In genomic region chr17:83085103-83085502, GRCh38 we compare ENCODE assay signal across 16 cellular contexts. TPM values are rescaled to one million over a fixed set of nuclear protein-coding genes. Genes with fewer than 3 reads are reported as not detected.
A peak's percentile ranks its signal among the peaks of the same experiment; 100 is the strongest.
DNase-seq lines count a peak whose midpoint lies in the region; TF ChIP-seq lines count a peak whose summit lies in the region.
"Had no signal": no experiment of that assay in that cellular context is flagged by ENCODE, and none has a peak within 500 bp of the region (broad histone marks: within the 10 kb centered on the region; RNA-seq: fewer than 3 reads in every experiment).

No MANE protein-coding gene starts in this region.

- peaks cover 11% of the 10 kb centered on the region for H3K27me3 Mint-ChIP-seq in HFFc6 (ENCODE audit: insufficient read depth)
- peaks cover 4% of the 10 kb centered on the region for H3K27me3 Mint-ChIP-seq in progenitor cell of endocrine pancreas
- peaks cover 12% of the 10 kb centered on the region for H3K27me3 Mint-ChIP-seq in neural progenitor cell (ENCODE audit: insufficient read depth, low read depth)
- H3K27me3 Mint-ChIP-seq: memory B cell; stimulated activated naive B cell treated with anti-CD40 and anti-IgM and Interleukin-4, amounts not matched to agents 10 μg/mL and 1 μg/mL and 100 μg/mL, for 72 hours had no signal

- H3K4me1 ChIP-seq in BLaER1: peaks cover 76% of the 10 kb centered on the region
- H3K4me1 ChIP-seq in esophagus squamous epithelium: peaks cover 43 to 95% (median 74%) of the 10 kb centered on the region in 3 donors
- H3K4me1 ChIP-seq in neural progenitor cell: no peaks in the 10 kb centered on the region

- H3K9me3 Mint-ChIP-seq in HFFc6 (no peaks in the 10 kb centered on the region), progenitor cell of endocrine pancreas (ENCODE audit: low read depth) (no peaks in the 10 kb centered on the region), neural progenitor cell (no peaks in the 10 kb centered on the region)
- H3K9me3 Mint-ChIP-seq: memory B cell; stimulated activated naive B cell treated with anti-CD40 and anti-IgM and Interleukin-4, amounts not matched to agents 10 μg/mL and 1 μg/mL and 100 μg/mL, for 72 hours had no signal

- TF ChIP-seq POLR2A in esophagus squamous epithelium (IDR thresholded peaks at IDR 0.05): no peak

- H4K20me1 ChIP-seq in BLaER1 (peaks cover 84% of the 10 kb centered on the region), neural progenitor cell (ENCODE audit: low read depth) (peaks cover 25% of the 10 kb centered on the region)

- DNase-seq in HFFc6: no peak
- DNase-seq in esophagus squamous epithelium (lab: John Stamatoyannopoulos, UW): no peak
- DNase-seq in progenitor cell of endocrine pancreas (ENCODE audit: low spot score, unreplicated experiment): no peak
- DNase-seq in NCI-H1930 (lab: John Stamatoyannopoulos, UW): no peak
- no peak for DNase-seq in neural progenitor cell (ENCODE audit: low spot score)
- DNase-seq in occipital lobe (lab: John Stamatoyannopoulos, UW): no peak
- no peak for DNase-seq in SIG-M5 (lab: John Stamatoyannopoulos, UW)
- DNase-seq: activated T-cell treated with anti-CD3 and anti-CD28 coated beads, Interleukin-2, amount 50 U/mL, for 48 hours; central memory CD4-positive, alpha-beta T cell; NCI-H1417 treated with DMSO at 0.1 percent for 48 hours; NCI-H345; SHP77; stimulated activated naive B cell treated with anti-CD40 and anti-IgM and Interleukin-4, amounts not matched to agents 10 μg/mL and 1 μg/mL and 100 μg/mL, for 72 hours; T-helper 9 cell had no signal

- no peak overlapping the region for H3K4me3 ChIP-seq in BLaER1
- H3K4me3 ChIP-seq in esophagus squamous epithelium: peak overlapping the region in 1 of 4 donors; percentile 16
- H3K4me3 ChIP-seq in neural progenitor cell: no peak overlapping the region

- no peak overlapping the region for H3K27ac ChIP-seq in BLaER1
- H3K27ac ChIP-seq in esophagus squamous epithelium: peak overlapping the region; percentile 37 to 95 (median 84)
- H3K27ac ChIP-seq in neural progenitor cell: no peak overlapping the region

- 76 to 79% methylated on average over 9 to 10 of the region's 22 CpGs for WGBS in esophagus squamous epithelium, 2 donors

- H3K27ac Mint-ChIP-seq in HFFc6 (peak overlapping the region; percentile 97), progenitor cell of endocrine pancreas (peak overlapping the region; percentile 78), neural progenitor cell (no peak overlapping the region)
- H3K27ac Mint-ChIP-seq: memory B cell; stimulated activated naive B cell treated with anti-CD40 and anti-IgM and Interleukin-4, amounts not matched to agents 10 μg/mL and 1 μg/mL and 100 μg/mL, for 72 hours had no signal

- H3K4me1 Mint-ChIP-seq in HFFc6 (ENCODE audit: low read depth) (peaks cover 47% of the 10 kb centered on the region), progenitor cell of endocrine pancreas (ENCODE audit: low read depth) (peaks cover 51% of the 10 kb centered on the region), neural progenitor cell (peaks cover 31% of the 10 kb centered on the region)

- peaks cover 26% of the 10 kb centered on the region for H3K36me3 Mint-ChIP-seq in HFFc6 (ENCODE audit: low read depth)
- peaks cover 18% of the 10 kb centered on the region for H3K36me3 Mint-ChIP-seq in progenitor cell of endocrine pancreas (ENCODE audit: insufficient read depth)
- H3K36me3 Mint-ChIP-seq in neural progenitor cell: peaks cover 16% of the 10 kb centered on the region

- intact Hi-C loops in esophagus squamous epithelium (cut with DNase I): no loop called here

- no peaks in the 10 kb centered on the region for H3K79me2 ChIP-seq in neural progenitor cell (ENCODE audit: low read depth)

- H3K27me3 ChIP-seq in BLaER1 (peaks cover 31% of the 10 kb centered on the region), esophagus squamous epithelium (peaks cover 0 to 21% (median 0%) of the 10 kb centered on the region in 4 donors), neural progenitor cell (peaks cover 37% of the 10 kb centered on the region)

- H3K4me2 ChIP-seq in BLaER1 (peak overlapping the region; percentile 68), neural progenitor cell (no peak overlapping the region)

- no peaks in the 10 kb centered on the region for H3F3A ChIP-seq in neural progenitor cell (ENCODE audit: low read depth)

- H3K36me3 ChIP-seq in BLaER1 (peaks cover 6% of the 10 kb centered on the region; the same call in 1 of the 2 replicates), esophagus squamous epithelium (peaks cover 4 to 67% (median 11%) of the 10 kb centered on the region in 3 donors), neural progenitor cell (no peaks in the 10 kb centered on the region)

- H2AFZ ChIP-seq in neural progenitor cell (replicated peaks): no peak overlapping the region

- H3K4me3 Mint-ChIP-seq in HFFc6: peak overlapping the region; percentile 90
- H3K4me3 Mint-ChIP-seq in progenitor cell of endocrine pancreas (ENCODE audit: low read depth): no peak overlapping the region
- H3K4me3 Mint-ChIP-seq in neural progenitor cell: no peak overlapping the region
- H3K4me3 Mint-ChIP-seq: memory B cell; stimulated activated naive B cell treated with anti-CD40 and anti-IgM and Interleukin-4, amounts not matched to agents 10 μg/mL and 1 μg/mL and 100 μg/mL, for 72 hours had no signal

- H3K9ac ChIP-seq in BLaER1 (no peak overlapping the region), neural progenitor cell (no peak overlapping the region)

- TF ChIP-seq CTCF in HFFc6 (IDR thresholded peaks at IDR 0.05): no peak
- no peak for TF ChIP-seq CTCF in esophagus squamous epithelium (IDR thresholded peaks at IDR 0.05)
- no peak for TF ChIP-seq CTCF in progenitor cell of endocrine pancreas (IDR thresholded peaks at IDR 0.05; ENCODE audit: unreplicated experiment)
- no peak for TF ChIP-seq CTCF in neural progenitor cell (IDR thresholded peaks at IDR 0.05)

- no peaks in the 10 kb centered on the region for H3K9me3 ChIP-seq in BLaER1
- no peaks in the 10 kb centered on the region for H3K9me3 ChIP-seq in esophagus squamous epithelium
- no peaks in the 10 kb centered on the region for H3K9me3 ChIP-seq in neural progenitor cell (ENCODE audit: low read depth)

RNA-seq across cellular contexts. Expression of gene METRNL, which starts 5.7 kb away (rescaled TPM):
- 10 to 100 TPM; 54.4 to 96.7 (median 90.9) TPM for total RNA-seq in HFFc6 (2021; fragmentation: NEBNext Ultra II Directional; extraction: Animal tissue kit (Norgen Biotek cat#: 25700))
- total RNA-seq in esophagus squamous epithelium (100 to 1,000 TPM in 1 of 4 donors, 10 to 100 TPM in 3; 80.3 to 137 (median 87.7) TPM), progenitor cell of endocrine pancreas (54.6 and 56.2 TPM in 2 replicates), neural progenitor cell (ENCODE audit: low replicate concordance) (3.6 and 12.9 TPM in 2 replicates), occipital lobe (22.3 TPM)

Comparison
In these comparisons a context has a peak if more than half of its experiments do, and no peak if none do; other contexts are left out.
1. H3K27ac ChIP-seq: peak in esophagus squamous epithelium (4 of 4); none in BLaER1 (single experiment) and neural progenitor cell (single experiment).